In genomic region chr6:110185879-110186278, GRCh38 we compare ENCODE assay signal across 10 cellular contexts. TPM values are rescaled to one million over a fixed set of nuclear protein-coding genes. Genes with fewer than 3 reads are reported as not detected.
DNase-seq lines count a peak whose midpoint lies in the region; ATAC-seq and TF ChIP-seq lines count a peak whose summit lies in the region.
"Had no signal": no experiment of that assay in that cellular context is flagged by ENCODE, and none has a peak within 500 bp of the region (broad histone marks: within the 10 kb centered on the region; RNA-seq: fewer than 3 reads in every experiment).

No MANE protein-coding gene starts in this region.

- DNase-seq in cardiac muscle cell (ENCODE audit: low read depth in 1 of 2, low spot score in 1 of 2) (no peak), heart right ventricle (no peak), OCI-LY7 (ENCODE audit: low spot score) (no peak), esophagus squamous epithelium (lab: John Stamatoyannopoulos, UW) (no peak), HuH-7 (ENCODE audit: low spot score) (no peak), NCI-H774 (lab: John Stamatoyannopoulos, UW) (no peak), midbrain (lab: John Stamatoyannopoulos, UW) (no peak)
- DNase-seq: NCI-H446 treated with DMSO at 0.1 percent for 48 hours had no signal

- CTCF ChIA-PET in OCI-LY7 (lab: Charles Lee; ENCODE audit: unreplicated experiment) = interaction anchor here (1.2 kb wide), 1 partner anchor 20 kb away, joined by 4 read pairs; no protein-coding TSS in a partner anchor

- H3K9me3 ChIP-seq in cardiac muscle cell (ENCODE audit: low read depth) (no peaks in the 10 kb centered on the region), heart right ventricle (no peaks in the 10 kb centered on the region), OCI-LY7 (ENCODE audit: low read length) (no peaks in the 10 kb centered on the region), esophagus squamous epithelium (no peaks in the 10 kb centered on the region)

- peaks cover 98% of the 10 kb centered on the region for H3K79me2 ChIP-seq in OCI-LY7 (ENCODE audit: insufficient read depth, low read depth, low read length)

- POLR2A ChIA-PET in OCI-LY7 (lab: Charles Lee) = interaction anchor here (0.7 to 2.7 kb wide), 8 partner anchors 9 to 27 kb away, joined by 3 to 24 read pairs (median 4); no protein-coding TSS in a partner anchor

- H3K27ac ChIP-seq in cardiac muscle cell (peak overlapping the region; percentile 22), heart right ventricle (no peak overlapping the region), OCI-LY7 (ENCODE audit: low read depth, low read length, poor library complexity, severe bottlenecking) (peak overlapping the region; percentile 7), esophagus squamous epithelium (no peak overlapping the region)

- no TSS peak for BruUV-seq in OCI-LY7 (replicated peaks; lab: Mats Ljungman, UMichigan)

- WGBS in heart right ventricle, 2 donors = 85 to 90% methylated on average over 3 of the region's 3 CpGs
- 72 to 80% methylated on average over 3 of the region's 3 CpGs for WGBS in esophagus squamous epithelium, 2 donors

- H3K4me1 ChIP-seq in cardiac muscle cell (ENCODE audit: low read depth) (peaks cover 11% of the 10 kb centered on the region), heart right ventricle (peaks cover 11 to 79% (median 43%) of the 10 kb centered on the region in 9 donors), OCI-LY7 (ENCODE audit: insufficient read depth, low read length, poor library complexity, severe bottlenecking) (peaks cover 49% of the 10 kb centered on the region), esophagus squamous epithelium (peaks cover 24 to 75% (median 32%) of the 10 kb centered on the region in 3 donors)

- no peak for TF ChIP-seq POLR2A in esophagus squamous epithelium (IDR thresholded peaks at IDR 0.05)

- H2AFZ ChIP-seq in OCI-LY7 (ENCODE audit: low read length) = no peak overlapping the region

- no peak overlapping the region for H3K4me3 ChIP-seq in cardiac muscle cell
- H3K4me3 ChIP-seq in heart right ventricle = no peak overlapping the region
- peak overlapping the region; percentile 52 for H3K4me3 ChIP-seq in OCI-LY7 (ENCODE audit: low read depth, low read length, poor library complexity, severe bottlenecking)
- H3K4me3 ChIP-seq in esophagus squamous epithelium = no peak overlapping the region

- no peaks in the 10 kb centered on the region for H3K36me3 ChIP-seq in cardiac muscle cell
- H3K36me3 ChIP-seq in heart right ventricle = no peaks in the 10 kb centered on the region
- H3K36me3 ChIP-seq in OCI-LY7 (ENCODE audit: insufficient read depth, low read length) = peaks cover 53% of the 10 kb centered on the region
- H3K36me3 ChIP-seq in esophagus squamous epithelium = no peaks in the 10 kb centered on the region

- no peak for TF ChIP-seq CTCF in cardiac muscle cell (IDR thresholded peaks at IDR 0.05; ENCODE audit: low read depth, low read length)
- no peak for TF ChIP-seq CTCF in heart right ventricle (IDR thresholded peaks at IDR 0.05)
- no peak for TF ChIP-seq CTCF in OCI-LY7 (conservative IDR thresholded peaks at IDR 0.05; ENCODE audit: low read length)
- TF ChIP-seq CTCF in esophagus squamous epithelium (IDR thresholded peaks at IDR 0.05) = no peak

- ATAC-seq in heart right ventricle (no peak), HG02678 (IDR thresholded peaks at IDR 0.05; ENCODE audit: unreplicated experiment) (peak; percentile 71)
- ATAC-seq: HCT116 had no signal

- no peaks in the 10 kb centered on the region for H3K27me3 ChIP-seq in cardiac muscle cell
- no peaks in the 10 kb centered on the region for H3K27me3 ChIP-seq in heart right ventricle
- H3K27me3 ChIP-seq in esophagus squamous epithelium = no peaks in the 10 kb centered on the region

- peaks cover 8% of the 10 kb centered on the region for H4K20me1 ChIP-seq in OCI-LY7 (ENCODE audit: insufficient read depth, low read length)

- intact Hi-C loops in heart right ventricle (cut with DNase I) = no loop called here
- intact Hi-C loops in OCI-LY7 (cut with micrococcal nuclease; ENCODE audit: unreplicated experiment) = loop anchor here (10.0 kb wide), 1 partner anchor 689 kb away; the partner anchor contains the start of gene AMD1
- intact Hi-C loops in esophagus squamous epithelium (cut with DNase I) = loop anchor here (10.0 kb wide), 1 partner anchor 209 kb away; no protein-coding TSS in a partner anchor

- no peaks in the 10 kb centered on the region for H3K9me2 ChIP-seq in OCI-LY7 (ENCODE audit: insufficient read depth, low read length)

- H3K4me2 ChIP-seq in OCI-LY7 (ENCODE audit: low read length) = peak overlapping the region; percentile 63

RNA-seq across cellular contexts. Expression of gene CDC40, which starts 5.7 kb away (rescaled TPM):
- total RNA-seq in cardiac muscle cell (10.7 and 13.6 TPM in 2 replicates), heart right ventricle (10 to 100 TPM; 13.6 to 20.5 (median 16.2) TPM), OCI-LY7 (2022) (35.5 and 39.7 TPM in 2 replicates), esophagus squamous epithelium (10 to 100 TPM in 3 of 4 donors, 1 to 10 TPM in 1; 6.9 to 19.3 (median 16.6) TPM)
- polyA plus RNA-seq in cardiac muscle cell (13.5 and 31.3 TPM in 2 replicates), heart right ventricle (1 to 10 TPM; 5.7 to 6.7 TPM)
- total RNA-seq in OCI-LY7 (2014; rRNA removed; shearing (Covaris generic)) = 19.2 and 19.4 TPM in 2 replicates

RNA-seq across cellular contexts. Expression of gene WASF1, which starts 6.4 kb away (rescaled TPM):
- total RNA-seq in cardiac muscle cell (34.5 and 46.3 TPM in 2 replicates), heart right ventricle (1 to 10 TPM in 4 of 10 donors, under 1 TPM in 6; 0.43 to 3.1 (median 0.79) TPM), OCI-LY7 (2022) (78.4 and 90.6 TPM in 2 replicates), esophagus squamous epithelium (10 to 100 TPM; 10.7 to 20.9 (median 16.3) TPM)
- polyA plus RNA-seq in cardiac muscle cell (70.9 and 77.5 TPM in 2 replicates), heart right ventricle (1 to 10 TPM; 1.2 to 1.6 TPM)
- total RNA-seq in OCI-LY7 (2014; rRNA removed; shearing (Covaris generic)) = 21.7 and 34.6 TPM in 2 replicates

Comparison
In these comparisons a context has a peak if more than half of its experiments do, and no peak if none do; other contexts are left out.
1. H3K27ac ChIP-seq: peak in cardiac muscle cell (single experiment) and OCI-LY7 (single experiment); none in heart right ventricle (0 of 10) and esophagus squamous epithelium (0 of 4).
2. intact Hi-C loops: an anchor here in OCI-LY7 (10.0 kb wide) and esophagus squamous epithelium (10.0 kb wide); none called in heart right ventricle.